ENCODE assay signal across 9 cellular contexts in the genomic region with DNA sequence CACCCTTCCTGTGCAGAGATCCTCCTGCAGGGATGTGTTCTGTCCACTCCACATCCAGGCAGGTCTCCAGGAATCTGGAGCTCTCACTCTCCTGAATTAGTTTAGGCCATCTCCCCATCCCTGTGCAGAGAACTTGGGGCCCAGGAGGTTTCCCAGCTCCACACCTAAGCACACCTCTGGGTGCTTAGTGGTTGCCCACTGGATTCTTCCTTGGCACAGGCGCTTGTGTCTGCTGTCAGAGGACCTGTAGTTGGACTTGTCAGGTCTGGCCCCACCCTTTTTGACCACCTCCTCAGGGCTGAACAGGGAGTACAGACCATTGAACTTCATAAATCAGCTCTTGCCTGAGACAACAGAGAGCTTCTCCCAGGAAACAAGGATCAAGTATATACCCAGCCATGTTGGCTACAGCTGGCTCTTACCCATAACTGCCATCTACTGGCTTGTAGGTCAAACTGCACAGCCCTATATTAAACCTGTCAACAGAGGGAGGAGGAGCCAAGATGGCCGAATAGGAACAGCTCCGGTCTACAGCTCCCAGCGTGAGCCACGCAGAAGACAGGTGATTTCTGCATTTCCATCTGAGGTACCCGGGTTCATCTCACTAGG.
A peak's percentile ranks its signal among the peaks of the same experiment; 100 is the strongest.
DNase-seq lines count a peak whose midpoint lies in the region; FAIRE-seq and TF ChIP-seq lines count a peak whose summit lies in the region.
"Had no signal": no experiment of that assay in that cellular context is flagged by ENCODE, and none has a peak within 500 bp of the region (broad histone marks: within the 10 kb centered on the region; RNA-seq: fewer than 3 reads in every experiment).

No MANE protein-coding gene starts in this region.

- H3K27ac Mint-ChIP-seq in T-helper 2 cell treated with Interferon-gamma antibody and Interleukin-4, amounts not matched to agents 5 μg/mL and 100 μg/mL, for 36 hours, result no peak overlapping the region
- H3K27ac Mint-ChIP-seq: stimulated activated naive CD8-positive, alpha-beta T cell treated with anti-CD3 and anti-CD28 coated beads, Interleukin-15, Interleukin-2, amounts not matched to agents 100 ng/mL and 50 ng/mL, for 24 hours had no signal

- DNase-seq in ELF-1 (ENCODE audit: low read depth, low spot score), result peak; percentile 32
- peak; percentile 20 for DNase-seq in HK-2 (ENCODE audit: unreplicated experiment)
- DNase-seq in SK-MEL-5 (ENCODE audit: low read depth, low spot score), result peak; percentile 84
- DNase-seq in kidney, result no peak
- no peak for DNase-seq in effector CD4-positive, alpha-beta T cell
- no peak for DNase-seq in activated CD4-positive, alpha-beta T cell treated with anti-CD3 and anti-CD28 coated beads for 48 hours
- no peak for DNase-seq in T-helper 2 cell treated with Interferon-gamma antibody and Interleukin-4, amounts not matched to agents 5 μg/mL and 100 μg/mL, for 36 hours (ENCODE audit: low spot score)
- no peak for DNase-seq in middle frontal gyrus (ENCODE audit: extremely low spot score, low spot score)

- no peak for FAIRE-seq in kidney (lab: Jason Lieb, UNC)

- in situ Hi-C loops in SK-MEL-5 (cut with HindIII; ENCODE audit: low pct_unique_long_range_greater_than_20kb, low sequenced_read_pairs), result no loop called here

- no peaks in the 10 kb centered on the region for H3K4me1 Mint-ChIP-seq in T-helper 2 cell treated with Interferon-gamma antibody and Interleukin-4, amounts not matched to agents 5 μg/mL and 100 μg/mL, for 36 hours (ENCODE audit: low read depth)

- no peaks in the 10 kb centered on the region for H3K4me1 ChIP-seq in kidney (ENCODE audit: control insufficient read depth in 1 of 2, insufficient read depth in 1 of 2, low read depth in 1 of 2, low read length in 2 of 2)

- H3K36me3 ChIP-seq in kidney (ENCODE audit: control insufficient read depth in 1 of 2, insufficient read depth in 2 of 2, low read length in 2 of 2), result no peaks in the 10 kb centered on the region

- intact Hi-C loops in kidney (cut with DNase I), result no loop called here

- H3K4me3 Mint-ChIP-seq in T-helper 2 cell treated with Interferon-gamma antibody and Interleukin-4, amounts not matched to agents 5 μg/mL and 100 μg/mL, for 36 hours, result no peak overlapping the region
- H3K4me3 Mint-ChIP-seq: stimulated activated naive CD8-positive, alpha-beta T cell treated with anti-CD3 and anti-CD28 coated beads, Interleukin-15, Interleukin-2, amounts not matched to agents 100 ng/mL and 50 ng/mL, for 24 hours had no signal

- TF ChIP-seq CTCF in kidney (IDR thresholded peaks at IDR 0.05; ENCODE audit: borderline replicate concordance, extremely low read depth, insufficient read depth), result peak; percentile 27

- H3K36me3 Mint-ChIP-seq in T-helper 2 cell treated with Interferon-gamma antibody and Interleukin-4, amounts not matched to agents 5 μg/mL and 100 μg/mL, for 36 hours (ENCODE audit: low read depth), result no peaks in the 10 kb centered on the region

- H3K27me3 Mint-ChIP-seq in T-helper 2 cell treated with Interferon-gamma antibody and Interleukin-4, amounts not matched to agents 5 μg/mL and 100 μg/mL, for 36 hours (ENCODE audit: low read depth), result no peaks in the 10 kb centered on the region
- H3K27me3 Mint-ChIP-seq: stimulated activated naive CD8-positive, alpha-beta T cell treated with anti-CD3 and anti-CD28 coated beads, Interleukin-15, Interleukin-2, amounts not matched to agents 100 ng/mL and 50 ng/mL, for 24 hours had no signal

- H3K27ac ChIP-seq in kidney (ENCODE audit: low read depth in 2 of 2, low read length in 2 of 2), result no peak overlapping the region

- H3K4me3 ChIP-seq in kidney (ENCODE audit: low read length in 2 of 2), result no peak overlapping the region

- H3K9me3 ChIP-seq in kidney (ENCODE audit: control insufficient read depth in 1 of 2, low read length in 2 of 2), result no peaks in the 10 kb centered on the region

- no peak overlapping the region for H3K9ac ChIP-seq in kidney (ENCODE audit: low read length in 2 of 2)

- H3K9me3 Mint-ChIP-seq in T-helper 2 cell treated with Interferon-gamma antibody and Interleukin-4, amounts not matched to agents 5 μg/mL and 100 μg/mL, for 36 hours, result no peaks in the 10 kb centered on the region
- H3K9me3 Mint-ChIP-seq: stimulated activated naive CD8-positive, alpha-beta T cell treated with anti-CD3 and anti-CD28 coated beads, Interleukin-15, Interleukin-2, amounts not matched to agents 100 ng/mL and 50 ng/mL, for 24 hours had no signal

Comparison
In these comparisons a context has a peak if more than half of its experiments do, and no peak if none do; other contexts are left out.
1. DNase-seq: peak in ELF-1 (single experiment), HK-2 (single experiment) and SK-MEL-5 (single experiment); none in kidney (single experiment), effector CD4-positive, alpha-beta T cell (single experiment), activated CD4-positive, alpha-beta T cell treated with anti-CD3 and anti-CD28 coated beads for 48 hours (single experiment), T-helper 2 cell treated with Interferon-gamma antibody and Interleukin-4, amounts not matched to agents 5 μg/mL and 100 μg/mL, for 36 hours (single experiment) and middle frontal gyrus (single experiment).